In genomic region chr3:191135175-191135574, GRCh38 we compare ENCODE assay signal across 20 cellular contexts.
DNase-seq lines count a peak whose midpoint lies in the region; ATAC-seq and TF ChIP-seq lines count a peak whose summit lies in the region.
"Had no signal": no experiment of that assay in that cellular context is flagged by ENCODE, and none has a peak within 500 bp of the region (broad histone marks: within the 10 kb centered on the region; RNA-seq: fewer than 3 reads in every experiment).

No MANE protein-coding gene starts in this region.

- peak; percentile 42 for ATAC-seq in HG03571 (IDR thresholded peaks at IDR 0.05; ENCODE audit: unreplicated experiment)
- ATAC-seq: GM23338, K562 had no signal

- TF ChIP-seq CTCF in OCI-LY7 (conservative IDR thresholded peaks at IDR 0.05; ENCODE audit: low read length) (no peak), GM10248 (IDR thresholded peaks at IDR 0.05; ENCODE audit: control extremely low read depth, extremely low read depth, low read depth, missing control alignments) (no peak)

- no peaks in the 10 kb centered on the region for H3K9me2 ChIP-seq in OCI-LY7 (ENCODE audit: insufficient read depth, low read length)

- H3K4me1 ChIP-seq in OCI-LY7 (ENCODE audit: insufficient read depth, low read length, poor library complexity, severe bottlenecking) = peaks cover 48% of the 10 kb centered on the region
- H3K4me1 ChIP-seq: HAP-1 had no signal

- in situ Hi-C loops in KBM-7 (cut with MboI; ENCODE audit: low pct_unique_long_range_greater_than_20kb, low sequenced_read_pairs) = no loop called here

- DNase-seq in SIG-M5 treated with dmso at 0.1 percent for 504 hours (lab: John Stamatoyannopoulos, UW; ENCODE audit: unreplicated experiment) (peak; percentile 7), SIG-M5 (lab: John Stamatoyannopoulos, UW) (no peak), OCI-LY7 (ENCODE audit: low spot score) (no peak), GM10248 (ENCODE audit: extremely low spot score) (no peak), KBM-7 (no peak), NCI-H2107 (lab: John Stamatoyannopoulos, UW) (no peak)
- DNase-seq: Calu3, DMS79 treated with DMSO at 0.1 percent for 48 hours, GF-D8, MG63, NCI-H1092 treated with DMSO at 0.1 percent for 48 hours, NCI-H1436, NCI-H187 treated with DMSO at 0.1 percent for 48 hours, NCI-H69, Right ventricle myocardium superior, RPMI8226 had no signal

- H4K20me1 ChIP-seq in OCI-LY7 (ENCODE audit: insufficient read depth, low read length) = no peaks in the 10 kb centered on the region

- peak overlapping the region; percentile 14; the same call in 1 of the 2 replicates for H3K4me2 ChIP-seq in OCI-LY7 (ENCODE audit: low read length)
- H3K4me2 ChIP-seq: GM23338 had no signal

- H3K4me3 ChIP-seq in OCI-LY7 (ENCODE audit: low read depth, low read length, poor library complexity, severe bottlenecking) = no peak overlapping the region
- H3K4me3 ChIP-seq: GM23338, HAP-1, K562, MG63 had no signal

- no peaks in the 10 kb centered on the region for H3K79me2 ChIP-seq in OCI-LY7 (ENCODE audit: insufficient read depth, low read depth, low read length)

- POLR2A ChIA-PET in OCI-LY7 (lab: Charles Lee) = interaction anchor here (0.6 to 3.4 kb wide), 3 partner anchors 9 to 231 kb away, joined by 3 to 28 read pairs (median 3); no protein-coding TSS in a partner anchor
- POLR2A ChIA-PET in GM10248 (lab: Yijun Ruan, JAX) = no interaction called here

- H3K9me3 ChIP-seq in OCI-LY7 (ENCODE audit: low read length) = peaks cover 18% of the 10 kb centered on the region; the same call in 1 of the 2 replicates
- H3K9me3 ChIP-seq: HAP-1, MG63 had no signal

- intact Hi-C loops in OCI-LY7 (cut with micrococcal nuclease; ENCODE audit: unreplicated experiment) = loop anchor here (5.0 kb wide), 1 partner anchor 117 kb away; no protein-coding TSS in a partner anchor

- CTCF ChIA-PET in OCI-LY7 (lab: Charles Lee; ENCODE audit: unreplicated experiment) = no interaction called here
- CTCF ChIA-PET in GM10248 (lab: Yijun Ruan, JAX) = interaction anchor here (1.0 to 3.5 kb wide), 3 partner anchors 12 to 1309 kb away, joined by 3 to 14 read pairs (median 3); no protein-coding TSS in a partner anchor

- no TSS peak for BruUV-seq in OCI-LY7 (replicated peaks; lab: Mats Ljungman, UMichigan)

- no peak overlapping the region for H3K27ac ChIP-seq in OCI-LY7 (ENCODE audit: low read depth, low read length, poor library complexity, severe bottlenecking)

- peak overlapping the region; percentile 71; the same call in 1 of the 2 replicates for H2AFZ ChIP-seq in OCI-LY7 (ENCODE audit: low read length)
- H2AFZ ChIP-seq: GM23338 had no signal

- H3K36me3 ChIP-seq in OCI-LY7 (ENCODE audit: insufficient read depth, low read length) = peaks cover 12% of the 10 kb centered on the region
- H3K36me3 ChIP-seq: HAP-1, MG63 had no signal
